In genomic region chr5:72860499-72860898, GRCh38 we compare ENCODE assay signal across 18 cellular contexts. TPM values are rescaled to one million over a fixed set of nuclear protein-coding genes. Genes with fewer than 3 reads are reported as not detected.
DNase-seq lines count a peak whose midpoint lies in the region; ATAC-seq and TF ChIP-seq lines count a peak whose summit lies in the region.
"Had no signal": no experiment of that assay in that cellular context is flagged by ENCODE, and none has a peak within 500 bp of the region (broad histone marks: within the 10 kb centered on the region; RNA-seq: fewer than 3 reads in every experiment).

No MANE protein-coding gene starts in this region.

- peaks cover 5% of the 10 kb centered on the region; the same call in 1 of the 2 replicates for H3K79me2 ChIP-seq in H9 (ENCODE audit: insufficient read depth, low read length)

- no peak overlapping the region for H2BK5ac ChIP-seq in H9 (ENCODE audit: insufficient read length, low read length)

- H3T11ph ChIP-seq in H9 (ENCODE audit: low read length) = no peak overlapping the region

- H4K8ac ChIP-seq in H9 (replicated peaks; ENCODE audit: insufficient read length, low read depth, low read length) = no peak overlapping the region

- no peak overlapping the region for H3K23ac ChIP-seq in H9 (ENCODE audit: insufficient read length, low read depth, low read length)

- H3K9me3 Mint-ChIP-seq in H9 (no peaks in the 10 kb centered on the region), brain (peaks cover 0 to 3% (median 0%) of the 10 kb centered on the region in 5 experiments), progenitor cell of endocrine pancreas (ENCODE audit: low read depth) (no peaks in the 10 kb centered on the region), Calu3 (ENCODE audit: low read depth, unreplicated experiment) (no peaks in the 10 kb centered on the region)
- H3K9me3 Mint-ChIP-seq: stimulated activated effector memory CD8-positive, alpha-beta T cell treated with anti-CD3 and anti-CD28 coated beads, Interleukin-12 subunit alpha, Interleukin-12 subunit beta, amount 100 ng/mL, for 72 hours had no signal

- H3K4me3 ChIP-seq in AG04450 (ENCODE audit: low read depth, low read length) (no peak overlapping the region), ascending aorta (no peak overlapping the region)
- H3K4me3 ChIP-seq: vagina had no signal

- POLR2A ChIA-PET in AG04450 (lab: Yijun Ruan, JAX) = no interaction called here

- H3K4me3 Mint-ChIP-seq in H9 (no peak overlapping the region), brain (peak overlapping the region in 1 of 5 experiments; percentile 41), progenitor cell of endocrine pancreas (ENCODE audit: low read depth) (no peak overlapping the region), Calu3 (ENCODE audit: low read depth, unreplicated experiment) (no peak overlapping the region)
- H3K4me3 Mint-ChIP-seq: stimulated activated effector memory CD8-positive, alpha-beta T cell treated with anti-CD3 and anti-CD28 coated beads, Interleukin-12 subunit alpha, Interleukin-12 subunit beta, amount 100 ng/mL, for 72 hours had no signal

- H3K27ac ChIP-seq in AG04450 (ENCODE audit: low read depth, low read length) = no peak overlapping the region
- no peak overlapping the region for H3K27ac ChIP-seq in H9 (ENCODE audit: insufficient read length, low read depth, low read length)
- peak overlapping the region in 1 of 2 donors; percentile 53 for H3K27ac ChIP-seq in ascending aorta
- H3K27ac ChIP-seq: C4-2B, vagina, WERI-Rb-1 had no signal

- H2AFZ ChIP-seq in H9 (ENCODE audit: low read length) = no peak overlapping the region

- intact Hi-C loops in left ventricle myocardium superior (cut with micrococcal nuclease) = no loop called here
- intact Hi-C loops in ascending aorta (cut with DNase I) = no loop called here
- intact Hi-C loops in Calu3 (cut with micrococcal nuclease; ENCODE audit: unreplicated experiment) = no loop called here

- no TSS peak for BruUV-seq in Calu3 (replicated peaks; lab: Mats Ljungman, UMichigan)

- CTCF ChIA-PET in AG04450 (lab: Charles Lee) (interaction anchor here (0.7 kb wide), 1 partner anchor 17 kb away, joined by 3 read pairs; no protein-coding TSS in a partner anchor), Calu3 (lab: Charles Lee) (interaction anchor here (0.7 kb wide), 2 partner anchors 792 to 826 kb away, joined by 3 to 4 read pairs; no protein-coding TSS in a partner anchor)

- H3K9me3 ChIP-seq in AG04450 (ENCODE audit: control insufficient read depth, insufficient read depth, low read length) = no peaks in the 10 kb centered on the region
- H3K9me3 ChIP-seq in H9 (ENCODE audit: control insufficient read depth, low read depth, low read length) = no peaks in the 10 kb centered on the region
- H3K9me3 ChIP-seq in ascending aorta = no peaks in the 10 kb centered on the region
- H3K9me3 ChIP-seq: SK-N-SH, vagina had no signal

- no peaks in the 10 kb centered on the region for H3K4me1 ChIP-seq in H9 (ENCODE audit: insufficient read depth, low read length)
- H3K4me1 ChIP-seq in ascending aorta = peaks cover 0 to 17% of the 10 kb centered on the region in 2 donors

- H2AK5ac ChIP-seq in H9 (ENCODE audit: insufficient read length, low read length) = no peak overlapping the region

- H3K27me3 Mint-ChIP-seq in H9 (ENCODE audit: low read depth) = no peaks in the 10 kb centered on the region
- H3K27me3 Mint-ChIP-seq in brain = no peaks in the 10 kb centered on the region
- no peaks in the 10 kb centered on the region for H3K27me3 Mint-ChIP-seq in progenitor cell of endocrine pancreas
- H3K27me3 Mint-ChIP-seq in Calu3 (ENCODE audit: unreplicated experiment) = no peaks in the 10 kb centered on the region

- peak; percentile 75 for ATAC-seq in left ventricle myocardium superior
- ATAC-seq: HCT116; stimulated activated effector memory CD8-positive, alpha-beta T cell treated with anti-CD3 and anti-CD28 coated beads, Interleukin-12 subunit alpha, Interleukin-12 subunit beta, amount 100 ng/mL, for 72 hours had no signal

- TF ChIP-seq CTCF in AG04450 (IDR thresholded peaks at IDR 0.05; ENCODE audit: low read depth, low read length) (no peak), H9 (conservative IDR thresholded peaks at IDR 0.05) (no peak), brain (conservative IDR thresholded peaks at IDR 0.05) (no peak), progenitor cell of endocrine pancreas (IDR thresholded peaks at IDR 0.05; ENCODE audit: unreplicated experiment) (no peak), ascending aorta (IDR thresholded peaks at IDR 0.05) (no peak), Calu3 (IDR thresholded peaks at IDR 0.05; ENCODE audit: unreplicated experiment) (no peak)

- H3K27me3 ChIP-seq in AG04450 (ENCODE audit: control insufficient read depth, insufficient read depth, low read length) (no peaks in the 10 kb centered on the region), H9 (ENCODE audit: insufficient read depth, low read length) (no peaks in the 10 kb centered on the region), ascending aorta (no peaks in the 10 kb centered on the region)
- H3K27me3 ChIP-seq: vagina had no signal

- H2BK12ac ChIP-seq in H9 (ENCODE audit: insufficient read length, low read depth, low read length) = no peak overlapping the region

- peak; percentile 8 for DNase-seq in AG04450 (ENCODE audit: low read depth, low spot score)
- no peak for DNase-seq in H9
- DNase-seq in left ventricle myocardium superior = no peak
- no peak for DNase-seq in progenitor cell of endocrine pancreas (ENCODE audit: low spot score, unreplicated experiment)
- DNase-seq in hypothalamus (lab: John Stamatoyannopoulos, UW) = no peak
- no peak for DNase-seq in ascending aorta (ENCODE audit: low spot score in 2 of 2)
- DNase-seq in Calu3 = no peak
- DNase-seq: activated CD8-positive, alpha-beta memory T cell treated with anti-CD3 and anti-CD28 coated beads, Interleukin-2, amount 50 U/mL, for 48 hours; anterior cingulate cortex; midbrain; NCI-H2171 treated with DMSO at 0.1 percent for 48 hours; SK-N-SH; WERI-Rb-1 had no signal

- H3K23me2 ChIP-seq in H9 (ENCODE audit: insufficient read length, low read depth, low read length, poor library complexity, severe bottlenecking) = no peaks in the 10 kb centered on the region

- no CpG with 5 or more reads among the region's 4 CpGs for WGBS in H9 (ENCODE audit: extremely low coverage, insufficient read length, low lambda C conversion rate)

- H3K36me3 Mint-ChIP-seq in H9 (ENCODE audit: insufficient read depth in 1 of 3, low read depth in 3 of 3) = peaks cover 45 to 90% (median 71%) of the 10 kb centered on the region in 3 experiments
- peaks cover 91% of the 10 kb centered on the region for H3K36me3 Mint-ChIP-seq in brain
- peaks cover 31% of the 10 kb centered on the region for H3K36me3 Mint-ChIP-seq in progenitor cell of endocrine pancreas (ENCODE audit: insufficient read depth)
- H3K36me3 Mint-ChIP-seq in Calu3 (ENCODE audit: insufficient read depth, unreplicated experiment) = peaks cover 70% of the 10 kb centered on the region

- H3K79me1 ChIP-seq in H9 (ENCODE audit: insufficient read depth, low read depth, low read length, poor library complexity, severe bottlenecking) = peaks cover 9% of the 10 kb centered on the region

- no peak overlapping the region for H4K91ac ChIP-seq in H9 (ENCODE audit: insufficient read length, low read depth, low read length)

- peak overlapping the region in 2 of 3 experiments; percentile 34 to 76; a peak in 3 of 7 replicates for H3K27ac Mint-ChIP-seq in H9
- H3K27ac Mint-ChIP-seq in brain = peak overlapping the region in 4 of 5 experiments; percentile 28 to 75 (median 38)
- no peak overlapping the region for H3K27ac Mint-ChIP-seq in progenitor cell of endocrine pancreas
- H3K27ac Mint-ChIP-seq in Calu3 (ENCODE audit: unreplicated experiment) = no peak overlapping the region
- H3K27ac Mint-ChIP-seq: stimulated activated effector memory CD8-positive, alpha-beta T cell treated with anti-CD3 and anti-CD28 coated beads, Interleukin-12 subunit alpha, Interleukin-12 subunit beta, amount 100 ng/mL, for 72 hours had no signal

- H3K4me1 Mint-ChIP-seq in H9 (peaks cover 0 to 3% of the 10 kb centered on the region in 2 experiments; a peak in 1 of 4 replicates), brain (peaks cover 41% of the 10 kb centered on the region), progenitor cell of endocrine pancreas (ENCODE audit: low read depth) (no peaks in the 10 kb centered on the region), Calu3 (ENCODE audit: low read depth, unreplicated experiment) (peaks cover 10% of the 10 kb centered on the region)

- no peak overlapping the region for H2BK15ac ChIP-seq in H9 (ENCODE audit: low read depth, low read length)

- H3K56ac ChIP-seq in H9 (ENCODE audit: insufficient read length, low read depth, low read length) = no peak overlapping the region

- H3K9ac ChIP-seq in H9 (ENCODE audit: extremely low read depth, insufficient read length, low read length) = no peak overlapping the region
- H3K9ac ChIP-seq: SK-N-SH had no signal

- H3K36me3 ChIP-seq in ascending aorta = peaks cover 29 to 65% of the 10 kb centered on the region in 2 donors

- no peak overlapping the region for H3K4ac ChIP-seq in H9 (ENCODE audit: low read depth, low read length)

- no peak overlapping the region for H3K18ac ChIP-seq in H9 (ENCODE audit: insufficient read length, low read depth, low read length)

- H3K14ac ChIP-seq in H9 (ENCODE audit: insufficient read depth, low read length) = no peak overlapping the region

- no peak overlapping the region for H2BK120ac ChIP-seq in H9 (ENCODE audit: low read depth, low read length, poor library complexity, severe bottlenecking)

- no peak overlapping the region for H4K5ac ChIP-seq in H9 (ENCODE audit: insufficient read length, low read depth, low read length)

- no peak overlapping the region for H3K4me2 ChIP-seq in H9 (ENCODE audit: insufficient read depth, insufficient read length, low read length)
- H3K4me2 ChIP-seq: SK-N-SH had no signal

- no peaks in the 10 kb centered on the region for H4K20me1 ChIP-seq in H9 (ENCODE audit: control insufficient read depth, insufficient read depth, insufficient read length)

- no peak overlapping the region for H2BK20ac ChIP-seq in H9 (ENCODE audit: low read depth, low read length, poor library complexity, severe bottlenecking)

RNA-seq across cellular contexts. Expression of gene TNPO1, which starts 44.0 kb away (rescaled TPM):
- polyA plus RNA-seq in AG04450 (2011; rRNA removed) (110 and 134 TPM in 2 replicates), brain (ENCODE audit: insufficient read depth, low read depth, low replicate concordance) (29.6 TPM)
- 244 and 342 TPM in 2 replicates for polyA minus RNA-seq in AG04450 (2011; rRNA and poly(A)+ RNA removed)
- total RNA-seq in H9 (2021) (164 TPM in 2 replicates), left ventricle myocardium superior (67.7 TPM), progenitor cell of endocrine pancreas (141 and 149 TPM in 2 replicates), ascending aorta (48.5 TPM), Calu3 (2022) (138 TPM in 2 replicates)

Comparison
In these comparisons a context has a peak if more than half of its experiments do, and no peak if none do; other contexts are left out.
1. H3K27ac Mint-ChIP-seq: peak in H9 (2 of 3) and brain (4 of 5); none in progenitor cell of endocrine pancreas (single experiment) and Calu3 (single experiment).